ENCODE assay signal across 8 cellular contexts in genomic region chr3:101725192-101725889, GRCh38. TPM values are rescaled to one million over a fixed set of nuclear protein-coding genes. Genes with fewer than 3 reads are reported as not detected.
DNase-seq lines count a peak whose midpoint lies in the region; ATAC-seq, FAIRE-seq and TF ChIP-seq lines count a peak whose summit lies in the region.

No MANE protein-coding gene starts in this region.

- H3K27me3 Mint-ChIP-seq in activated naive CD8-positive, alpha-beta T cell treated with anti-CD3 and anti-CD28 coated beads, Interleukin-2, amount 50 U/mL, for 24 hours = no peaks in the 10 kb centered on the region

- POLR2A ChIA-PET in RWPE1 (lab: Yijun Ruan, JAX; ENCODE audit: low non-redundant PET) = interaction anchor here (0.6 kb wide), 1 partner anchor 58 kb away, joined by 3 read pairs; no protein-coding TSS in a partner anchor

- H3K9me3 Mint-ChIP-seq in activated naive CD8-positive, alpha-beta T cell treated with anti-CD3 and anti-CD28 coated beads, Interleukin-2, amount 50 U/mL, for 24 hours = no peaks in the 10 kb centered on the region

- DNase-seq in Ammon's horn (ENCODE audit: low spot score) (peak; percentile 53), RWPE1 (ENCODE audit: low spot score) (no peak), heart left ventricle (peak; percentile 18 to 70 (median 39)), posterior cingulate gyrus (peak; percentile 27 to 88 (median 40)), frontal cortex (ENCODE audit: low spot score in 2 of 2) (no peak)
- DNase-seq in activated naive CD8-positive, alpha-beta T cell treated with anti-CD3 and anti-CD28 coated beads, Interleukin-2, amount 50 U/mL, for 24 hours = peak; percentile 33

- H3K27ac Mint-ChIP-seq in activated naive CD8-positive, alpha-beta T cell treated with anti-CD3 and anti-CD28 coated beads, Interleukin-2, amount 50 U/mL, for 24 hours = peak overlapping the region; percentile 91

- peaks cover 0 to 34% (median 22%) of the 10 kb centered on the region in 9 donors for H3K36me3 ChIP-seq in heart left ventricle

- H3K4me3 Mint-ChIP-seq in activated naive CD8-positive, alpha-beta T cell treated with anti-CD3 and anti-CD28 coated beads, Interleukin-2, amount 50 U/mL, for 24 hours = peak overlapping the region; percentile 92

- intact Hi-C loops in heart left ventricle (cut with DNase I) = loop anchor here in 4 of 10 donors (2.0 to 5.0 kb wide), 3 partner anchors 38 to 53 kb away; partner anchors contain the start of genes NXPE3 (in 4 of the 4) and RPL24 (in 1 of the 4)
- intact Hi-C loops in posterior cingulate gyrus (cut with DNase I) = loop anchor here (2.0 kb wide), 1 partner anchor 53 kb away; the partner anchor contains the start of gene NXPE3

- H3K4me3 ChIP-seq in heart left ventricle = peak overlapping the region; percentile 54 to 94 (median 70)

- FAIRE-seq in frontal cortex (lab: Jason Lieb, UNC) = no peak

- peaks cover 19% of the 10 kb centered on the region for H3K36me3 Mint-ChIP-seq in activated naive CD8-positive, alpha-beta T cell treated with anti-CD3 and anti-CD28 coated beads, Interleukin-2, amount 50 U/mL, for 24 hours (ENCODE audit: low read depth)

- H3K4me1 ChIP-seq in heart left ventricle = peaks cover 0 to 40% (median 9%) of the 10 kb centered on the region in 12 donors

- CTCF ChIA-PET in RWPE1 (lab: Yijun Ruan, JAX) = no interaction called here

- TF ChIP-seq CTCF in RWPE1 (conservative IDR thresholded peaks at IDR 0.05; ENCODE audit: low read depth) (no peak), heart left ventricle (IDR thresholded peaks at IDR 0.05) (no peak)

- no peaks in the 10 kb centered on the region for H3K27me3 ChIP-seq in heart left ventricle

- no peak for TF ChIP-seq POLR2A in heart left ventricle (IDR thresholded peaks at IDR 0.05)

- ATAC-seq in GM19328 (IDR thresholded peaks at IDR 0.05; ENCODE audit: unreplicated experiment) (peak; percentile 5), HG03439 (IDR thresholded peaks at IDR 0.05; ENCODE audit: unreplicated experiment) (peak; percentile 22), heart left ventricle (peak; percentile 25 to 34 (median 29))
- no peak for ATAC-seq in activated naive CD8-positive, alpha-beta T cell treated with anti-CD3 and anti-CD28 coated beads, Interleukin-2, amount 50 U/mL, for 24 hours

- H3K27ac ChIP-seq in RWPE1 = peak overlapping the region; percentile 88
- H3K27ac ChIP-seq in heart left ventricle = peak overlapping the region; percentile 7 to 84 (median 76)

- 1 to 2% (median 1%) methylated on average over 21 of the region's 21 CpGs for WGBS in heart left ventricle, 4 donors

- H3K9me3 ChIP-seq in heart left ventricle = no peaks in the 10 kb centered on the region

- H3K4me1 Mint-ChIP-seq in activated naive CD8-positive, alpha-beta T cell treated with anti-CD3 and anti-CD28 coated beads, Interleukin-2, amount 50 U/mL, for 24 hours = peaks cover 37% of the 10 kb centered on the region

RNA-seq across cellular contexts. Expression of gene CEP97, which starts 0.9 kb away (rescaled TPM):
- total RNA-seq in heart left ventricle (10 to 100 TPM in 3 of 9 donors, 1 to 10 TPM in 6; 5.1 to 12.3 (median 6.9) TPM), frontal cortex (72.2 TPM)
- polyA plus RNA-seq in heart left ventricle = 1 to 10 TPM; 1.9 to 3.3 TPM

RNA-seq across cellular contexts. Expression of gene RPL24, which starts 38.8 kb away (rescaled TPM):
- total RNA-seq in heart left ventricle (1,000 to 10,000 TPM in 2 of 9 donors, 100 to 1,000 TPM in 7; 673 to 1,075 (median 848) TPM), frontal cortex (4,229 TPM)
- polyA plus RNA-seq in heart left ventricle = 1,000 to 10,000 TPM; 2,429 to 2,669 TPM

RNA-seq across cellular contexts. Expression of gene ZBTB11, which starts 48.4 kb away (rescaled TPM):
- total RNA-seq in heart left ventricle (10 to 100 TPM in 5 of 9 donors, 1 to 10 TPM in 4; 8.6 to 12.9 (median 10.4) TPM), frontal cortex (52.6 TPM)
- 1 to 10 TPM; 4.6 to 6.0 TPM for polyA plus RNA-seq in heart left ventricle

RNA-seq across cellular contexts. Expression of gene NXPE3, which starts 53.7 kb away (rescaled TPM):
- total RNA-seq in heart left ventricle = 10 to 100 TPM; 24.0 to 43.8 (median 36.4) TPM
- 10 to 100 TPM; 13.3 to 18.1 TPM for polyA plus RNA-seq in heart left ventricle
- total RNA-seq in frontal cortex = 17.1 TPM

Comparison
In these comparisons a context has a peak if more than half of its experiments do, and no peak if none do; other contexts are left out.
1. DNase-seq: peak in Ammon's horn (single experiment), activated naive CD8-positive, alpha-beta T cell treated with anti-CD3 and anti-CD28 coated beads, Interleukin-2, amount 50 U/mL, for 24 hours (single experiment), heart left ventricle (5 of 5) and posterior cingulate gyrus (10 of 10); none in RWPE1 (single experiment) and frontal cortex (0 of 2).